In genomic region chr12:6264402-6265037, GRCh38 we compare ENCODE assay signal across 1 cellular context.
TF ChIP-seq lines count a peak whose summit lies in the region.

No MANE protein-coding gene starts in this region.

TF ChIP-seq in GM23338, 12 proteins besides CTCF, POLR2A, EP300 and RAD21 (continued from another document):
- TF ChIP-seq REST (IDR thresholded peaks at IDR 0.05; ENCODE audit: unreplicated experiment): no peak
- no peak for TF ChIP-seq ZNF114 (CRISPR knock-in tag; IDR thresholded peaks at IDR 0.05)
